In the genomic region with DNA sequence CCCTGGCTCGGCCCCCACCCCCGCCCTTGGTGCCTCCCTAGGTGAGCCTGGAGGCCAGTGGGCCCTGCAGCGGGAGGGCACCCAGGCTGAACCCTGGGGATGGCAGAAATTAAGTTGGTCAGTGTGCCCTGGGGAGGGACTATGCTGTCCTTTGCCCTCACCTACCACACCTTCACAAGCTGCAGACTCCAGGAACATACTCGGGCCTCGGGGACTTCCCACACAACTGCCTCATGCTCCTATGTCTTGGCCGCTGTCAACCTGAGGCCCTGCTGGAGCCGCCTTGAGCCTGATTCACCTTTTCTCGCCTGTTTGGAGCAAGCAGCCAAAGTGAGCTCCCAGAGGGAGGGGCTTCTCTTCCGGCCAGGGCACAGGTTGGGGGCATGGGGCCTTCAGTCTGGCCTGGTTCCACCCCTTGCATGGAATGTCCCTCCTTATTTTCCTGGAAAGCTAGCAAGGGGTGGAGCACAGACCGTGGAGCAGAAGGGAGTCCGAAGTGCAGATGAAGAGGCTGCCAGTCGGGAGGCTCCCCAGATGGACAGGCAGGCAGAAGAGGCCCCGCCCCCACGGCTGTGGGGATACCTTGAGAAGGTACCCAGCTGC, we compare ENCODE assay signal across 26 cellular contexts. TPM values are rescaled to one million over a fixed set of nuclear protein-coding genes. Genes with fewer than 3 reads are reported as not detected.
DNase-seq lines count a peak whose midpoint lies in the region; ATAC-seq, FAIRE-seq and TF ChIP-seq lines count a peak whose summit lies in the region.
"Had no signal": no experiment of that assay in that cellular context is flagged by ENCODE, and none has a peak within 500 bp of the region (broad histone marks: within the 10 kb centered on the region; RNA-seq: fewer than 3 reads in every experiment).

No MANE protein-coding gene starts in this region.

- CTCF ChIA-PET in CD8-positive, alpha-beta memory T cell (lab: Charles Lee): interaction anchor here (1.2 to 4.7 kb wide), 3 partner anchors 21 to 81 kb away, joined by 4 to 35 read pairs (median 4); no protein-coding TSS in a partner anchor
- CTCF ChIA-PET in HepG2 (lab: Yijun Ruan, JAX; ENCODE audit: low intra/inter-chr PET ratio, low total read pairs): interaction anchor here (1.4 to 3.3 kb wide), 5 partner anchors 46 to 120 kb away, joined by 3 to 51 read pairs (median 10); no protein-coding TSS in a partner anchor
- CTCF ChIA-PET in activated CD8-positive, alpha-beta memory T cell treated with anti-CD3 and anti-CD28 coated beads, Interleukin-2, amount 10 ng/mL, durations not matched to agents 7 days and 5 days (lab: Charles Lee): interaction anchor here (0.7 to 6.5 kb wide), 13 partner anchors 8 to 150 kb away, joined by 3 to 124 read pairs (median 10); a partner anchor contains a TSS

- TF ChIP-seq CTCF in HepG2 (CRISPR knock-in tag; IDR thresholded peaks at IDR 0.05) (no peak), CD14-positive monocyte (IDR thresholded peaks at IDR 0.05) (no peak)

- 5% methylated on average over 13 of the region's 14 CpGs for WGBS in HepG2 (ENCODE audit: low lambda C conversion rate)

- H3K36me3 ChIP-seq in CD8-positive, alpha-beta memory T cell (ENCODE audit: insufficient read depth, low read length): no peaks in the 10 kb centered on the region
- H3K36me3 ChIP-seq in HepG2 (replicated peaks in 1 of 2; ENCODE audit: control insufficient read depth in 1 of 2, insufficient read depth in 2 of 2, low read length in 2 of 2): no peaks in the 10 kb centered on the region
- H3K36me3 ChIP-seq: adrenal gland, thoracic aorta had no signal

- no peaks in the 10 kb centered on the region for H3K9me3 ChIP-seq in CD8-positive, alpha-beta memory T cell (ENCODE audit: low read length)
- no peaks in the 10 kb centered on the region for H3K9me3 ChIP-seq in HepG2 (ENCODE audit: low read length)
- H3K9me3 ChIP-seq: adrenal gland, thoracic aorta had no signal

- BruUV-seq in HepG2 (replicated peaks; lab: Mats Ljungman, UMichigan): no TSS peak

- DNase-seq in CD8-positive, alpha-beta memory T cell: no peak
- peak; percentile 75 for DNase-seq in HT-29 (ENCODE audit: low spot score)
- DNase-seq in cerebellar cortex (ENCODE audit: low spot score): peak; percentile 29
- DNase-seq in HepG2 (ENCODE audit: low spot score): peak; percentile 77
- DNase-seq in natural killer cell treated with Interleukin-12 subunit alpha and Interleukin-12 subunit beta and Interleukin-15 and Interleukin-18, amount 100 ng/mL, for 72 hours (ENCODE audit: low spot score): no peak
- no peak for DNase-seq in CD14-positive monocyte (ENCODE audit: low spot score)
- DNase-seq in activated CD8-positive, alpha-beta memory T cell treated with anti-CD3 and anti-CD28 coated beads, Interleukin-2, amount 10 ng/mL, durations not matched to agents 7 days and 5 days: no peak
- no peak for DNase-seq in AG08395 (ENCODE audit: low spot score)
- DNase-seq: ACHN; activated CD4-positive, alpha-beta T cell treated with anti-CD3 and anti-CD28 coated beads, Interleukin-2, amount 50 U/mL, for 1 hour; activated CD8-positive, alpha-beta memory T cell treated with anti-CD3 and anti-CD28 coated beads, Interleukin-2, amount 50 U/mL, for 48 hours; activated gamma-delta T cell; adrenal gland; DMS53; foreskin keratinocyte; hippocampal formation; left cardiac atrium; NCI-H1694 treated with DMSO at 0.1 percent for 48 hours; NCI-H446 treated with DMSO at 0.1 percent for 48 hours; stimulated activated CD4-positive, alpha-beta T cell treated with anti-CD3 and anti-CD28 coated beads, Interleukin-12 subunit alpha, Interleukin-12 subunit beta, amount 100 ng/mL, for 4 hours had no signal

- in situ Hi-C loops in HepG2 (cut with HindIII; ENCODE audit: extremely low pct_ligation_motif_present, low pct_unique_long_range_greater_than_20kb): loop anchor here (5.0 kb wide), 2 partner anchors 49 to 79 kb away; no protein-coding TSS in a partner anchor

- FAIRE-seq in HepG2 (lab: Jason Lieb, UNC): peak; percentile 64

- no peaks in the 10 kb centered on the region for H3K36me3 Mint-ChIP-seq in CD8-positive, alpha-beta memory T cell
- no peaks in the 10 kb centered on the region for H3K36me3 Mint-ChIP-seq in natural killer cell treated with Interleukin-12 subunit alpha and Interleukin-12 subunit beta and Interleukin-15 and Interleukin-18, amount 100 ng/mL, for 72 hours
- H3K36me3 Mint-ChIP-seq in CD14-positive monocyte: no peaks in the 10 kb centered on the region
- H3K36me3 Mint-ChIP-seq in activated CD8-positive, alpha-beta memory T cell treated with anti-CD3 and anti-CD28 coated beads, Interleukin-2, amount 10 ng/mL, durations not matched to agents 7 days and 5 days: no peaks in the 10 kb centered on the region
- H3K36me3 Mint-ChIP-seq: mesothelial cell of epicardium had no signal

- peak; percentile 63 for ATAC-seq in HepG2
- no peak for ATAC-seq in natural killer cell treated with Interleukin-12 subunit alpha and Interleukin-12 subunit beta and Interleukin-15 and Interleukin-18, amount 100 ng/mL, for 72 hours
- ATAC-seq in activated CD8-positive, alpha-beta memory T cell treated with anti-CD3 and anti-CD28 coated beads, Interleukin-2, amount 10 ng/mL, durations not matched to agents 7 days and 5 days: no peak
- ATAC-seq: foreskin keratinocyte had no signal

- H3K27me3 Mint-ChIP-seq in CD8-positive, alpha-beta memory T cell: peaks cover 4 to 47% of the 10 kb centered on the region in 2 donors
- H3K27me3 Mint-ChIP-seq in natural killer cell treated with Interleukin-12 subunit alpha and Interleukin-12 subunit beta and Interleukin-15 and Interleukin-18, amount 100 ng/mL, for 72 hours: peaks cover 17 to 29% of the 10 kb centered on the region in 2 donors
- peaks cover 39 to 75% (median 40%) of the 10 kb centered on the region in 3 donors for H3K27me3 Mint-ChIP-seq in CD14-positive monocyte (ENCODE audit: low read depth in 3 of 3)
- peaks cover 28% of the 10 kb centered on the region for H3K27me3 Mint-ChIP-seq in activated CD8-positive, alpha-beta memory T cell treated with anti-CD3 and anti-CD28 coated beads, Interleukin-2, amount 10 ng/mL, durations not matched to agents 7 days and 5 days

- peaks cover 8% of the 10 kb centered on the region for H4K20me1 ChIP-seq in HepG2 (ENCODE audit: insufficient read depth, low read length)

- H3K9ac ChIP-seq in HepG2 (ENCODE audit: insufficient read depth, low read depth, low read length): no peak overlapping the region

- peaks cover 6% of the 10 kb centered on the region for H3K27me3 ChIP-seq in CD8-positive, alpha-beta memory T cell (ENCODE audit: insufficient read depth, low read length, poor library complexity, severe bottlenecking)
- H3K27me3 ChIP-seq in HepG2 (ENCODE audit: control insufficient read depth in 1 of 2, insufficient read depth in 2 of 2, low read length in 2 of 2): peaks cover 3 to 53% of the 10 kb centered on the region in 2 experiments; a peak in 3 of 5 replicates
- H3K27me3 ChIP-seq: adrenal gland had no signal

- peak overlapping the region; percentile 67 for H3K4me2 ChIP-seq in HepG2 (ENCODE audit: low read depth, low read length)

- no peak overlapping the region for H3K4me3 Mint-ChIP-seq in CD8-positive, alpha-beta memory T cell
- H3K4me3 Mint-ChIP-seq in natural killer cell treated with Interleukin-12 subunit alpha and Interleukin-12 subunit beta and Interleukin-15 and Interleukin-18, amount 100 ng/mL, for 72 hours: no peak overlapping the region
- H3K4me3 Mint-ChIP-seq in CD14-positive monocyte: no peak overlapping the region
- H3K4me3 Mint-ChIP-seq in activated CD8-positive, alpha-beta memory T cell treated with anti-CD3 and anti-CD28 coated beads, Interleukin-2, amount 10 ng/mL, durations not matched to agents 7 days and 5 days: no peak overlapping the region
- H3K4me3 Mint-ChIP-seq: mesothelial cell of epicardium had no signal

- no peak overlapping the region for H3K27ac Mint-ChIP-seq in CD8-positive, alpha-beta memory T cell
- no peak overlapping the region for H3K27ac Mint-ChIP-seq in natural killer cell treated with Interleukin-12 subunit alpha and Interleukin-12 subunit beta and Interleukin-15 and Interleukin-18, amount 100 ng/mL, for 72 hours
- H3K27ac Mint-ChIP-seq in CD14-positive monocyte: peak overlapping the region in 1 of 7 donors; percentile 7
- H3K27ac Mint-ChIP-seq in activated CD8-positive, alpha-beta memory T cell treated with anti-CD3 and anti-CD28 coated beads, Interleukin-2, amount 10 ng/mL, durations not matched to agents 7 days and 5 days: no peak overlapping the region
- H3K27ac Mint-ChIP-seq: mesothelial cell of epicardium had no signal

- intact Hi-C loops in HepG2 (cut with micrococcal nuclease; ENCODE audit: unreplicated experiment): no loop called here
- intact Hi-C loops in CD14-positive monocyte (cut with micrococcal nuclease): loop anchor here (1.0 to 10.0 kb wide), 5 partner anchors 49 to 194 kb away; no protein-coding TSS in a partner anchor

- no peak for TF ChIP-seq POLR2A in HepG2 (IDR thresholded peaks at IDR 0.05; ENCODE audit: insufficient read depth in 1 of 2, low read depth in 2 of 2, low read length in 2 of 2)

- TF ChIP-seq EP300 in HepG2 (IDR thresholded peaks at IDR 0.05; ENCODE audit: low read depth in 2 of 2, low read length in 2 of 2) (no peak), HepG2 (CRISPR knock-in tag; IDR thresholded peaks at IDR 0.05; ENCODE audit: borderline replicate concordance) (no peak)

- no peak overlapping the region for H2AFZ ChIP-seq in HepG2 (ENCODE audit: low read length)

- H3K4me3 ChIP-seq in CD8-positive, alpha-beta memory T cell (ENCODE audit: low read length): no peak overlapping the region
- H3K4me3 ChIP-seq in HepG2 (replicated peaks in 1 of 3; ENCODE audit: insufficient read depth in 1 of 3, low read depth in 2 of 3, low read length in 3 of 3): peak overlapping the region in 1 of 3 experiments; percentile 38; a peak in 3 of 6 replicates
- H3K4me3 ChIP-seq: adrenal gland, dorsolateral prefrontal cortex, thoracic aorta had no signal

- H3K79me2 ChIP-seq in HepG2 (ENCODE audit: insufficient read depth, low read length): no peaks in the 10 kb centered on the region

- no peak for TF ChIP-seq RAD21 in HepG2 (CRISPR knock-in tag; IDR thresholded peaks at IDR 0.05)

- peak overlapping the region; percentile 30 for H3K27ac ChIP-seq in CD8-positive, alpha-beta memory T cell (ENCODE audit: low read depth, low read length)
- H3K27ac ChIP-seq in HepG2 (ENCODE audit: extremely low read length, insufficient read depth, low read length): no peak overlapping the region
- H3K27ac ChIP-seq: C4-2B, foreskin keratinocyte, thoracic aorta had no signal

- H3K4me1 Mint-ChIP-seq in CD8-positive, alpha-beta memory T cell: peaks cover 5 to 9% (median 5%) of the 10 kb centered on the region in 3 donors
- peaks cover 38 to 41% of the 10 kb centered on the region in 2 donors for H3K4me1 Mint-ChIP-seq in natural killer cell treated with Interleukin-12 subunit alpha and Interleukin-12 subunit beta and Interleukin-15 and Interleukin-18, amount 100 ng/mL, for 72 hours (ENCODE audit: low read depth in 2 of 2)
- peaks cover 8% of the 10 kb centered on the region for H3K4me1 Mint-ChIP-seq in CD14-positive monocyte
- H3K4me1 Mint-ChIP-seq in activated CD8-positive, alpha-beta memory T cell treated with anti-CD3 and anti-CD28 coated beads, Interleukin-2, amount 10 ng/mL, durations not matched to agents 7 days and 5 days: peaks cover 46% of the 10 kb centered on the region

- no peaks in the 10 kb centered on the region for H3K9me3 Mint-ChIP-seq in CD8-positive, alpha-beta memory T cell
- no peaks in the 10 kb centered on the region for H3K9me3 Mint-ChIP-seq in natural killer cell treated with Interleukin-12 subunit alpha and Interleukin-12 subunit beta and Interleukin-15 and Interleukin-18, amount 100 ng/mL, for 72 hours
- peaks cover 0 to 4% (median 0%) of the 10 kb centered on the region in 7 donors for H3K9me3 Mint-ChIP-seq in CD14-positive monocyte
- H3K9me3 Mint-ChIP-seq in activated CD8-positive, alpha-beta memory T cell treated with anti-CD3 and anti-CD28 coated beads, Interleukin-2, amount 10 ng/mL, durations not matched to agents 7 days and 5 days (ENCODE audit: low read depth): no peaks in the 10 kb centered on the region
- H3K9me3 Mint-ChIP-seq: mesothelial cell of epicardium had no signal

- POLR2A ChIA-PET in CD8-positive, alpha-beta memory T cell (lab: Charles Lee): no interaction called here
- POLR2A ChIA-PET in HepG2 (lab: Yijun Ruan, JAX): interaction anchor here (1.8 kb wide), 1 partner anchor 8 kb away, joined by 5 read pairs; a partner anchor contains a TSS

- H3K4me1 ChIP-seq in CD8-positive, alpha-beta memory T cell (ENCODE audit: insufficient read depth, low read length): no peaks in the 10 kb centered on the region
- H3K4me1 ChIP-seq in HepG2 (ENCODE audit: insufficient read depth, low read length): peaks cover 23% of the 10 kb centered on the region

RNA-seq across cellular contexts. Expression of a gene that starts 24.7 kb away (rescaled TPM):
- not detected for total RNA-seq in CD8-positive, alpha-beta memory T cell
- polyA plus RNA-seq in CD8-positive, alpha-beta memory T cell: not detected
- total RNA-seq in HT-29 (2014; rRNA removed; shearing (Covaris generic)): not detected in 2 replicates
- total RNA-seq in HepG2 (2016; rRNA removed; fragmentation: Illumina TruSeq; extraction: Trizol): not detected in 2 replicates
- total RNA-seq in HepG2 (2016; cell fraction: cytosol; rRNA removed; fragmentation: Illumina TruSeq; extraction: Trizol; ENCODE audit: low read depth): not detected in 2 replicates
- total RNA-seq in HepG2 (2016; cell fraction: insoluble cytoplasmic fraction; rRNA removed; fragmentation: Illumina TruSeq; extraction: Trizol): not detected in 2 replicates
- total RNA-seq in HepG2 (2016; cell fraction: membrane; rRNA removed; fragmentation: Illumina TruSeq; extraction: Trizol): not detected in 2 replicates
- total RNA-seq in HepG2 (2016; cell fraction: nucleus; rRNA removed; fragmentation: Illumina TruSeq; extraction: Trizol): not detected in 2 replicates
- polyA plus RNA-seq in HepG2 (2011; rRNA removed): not detected in 2 replicates
- polyA plus RNA-seq in HepG2 (2011; cell fraction: cytosol; rRNA removed): not detected in 2 replicates
- not detected in 2 replicates for polyA plus RNA-seq in HepG2 (2011; cell fraction: nucleus; rRNA removed)
- not detected in 2 replicates for polyA plus RNA-seq in HepG2 (2012)
- not detected in 2 replicates for polyA plus RNA-seq in HepG2 (2016; cell fraction: cytosol; fragmentation: Illumina TruSeq; extraction: Trizol; ENCODE audit: low read depth)
- not detected in 2 replicates for polyA plus RNA-seq in HepG2 (2016; cell fraction: insoluble cytoplasmic fraction; fragmentation: Illumina TruSeq; extraction: Trizol; ENCODE audit: low read depth)
- not detected in 2 replicates for polyA plus RNA-seq in HepG2 (2016; cell fraction: membrane; fragmentation: Illumina TruSeq; extraction: Trizol; ENCODE audit: low read depth)
- not detected in 2 replicates for polyA plus RNA-seq in HepG2 (2016; cell fraction: nucleus; fragmentation: Illumina TruSeq; extraction: Trizol; ENCODE audit: insufficient read depth, low read depth)
- polyA minus RNA-seq in HepG2 (2011; rRNA and poly(A)+ RNA removed; ENCODE audit: low replicate concordance): not detected in 2 replicates
- polyA minus RNA-seq in HepG2 (2011; cell fraction: cytosol; rRNA and poly(A)+ RNA removed): not detected in 2 replicates
- polyA minus RNA-seq in HepG2 (2011; cell fraction: nucleus; rRNA and poly(A)+ RNA removed): not detected in 2 replicates
- not detected for total RNA-seq in natural killer cell treated with Interleukin-12 subunit alpha and Interleukin-12 subunit beta and Interleukin-15 and Interleukin-18, amount 100 ng/mL, for 72 hours
- not detected for polyA plus RNA-seq in CD14-positive monocyte
- not detected for total RNA-seq in activated CD8-positive, alpha-beta memory T cell treated with anti-CD3 and anti-CD28 coated beads, Interleukin-2, amount 10 ng/mL, durations not matched to agents 7 days and 5 days
- total RNA-seq: adrenal gland, epithelial cell of proximal tubule, foreskin keratinocyte, left cardiac atrium, M059J, mesothelial cell of epicardium, thoracic aorta had no signal
- polyA plus RNA-seq: foreskin keratinocyte had no signal

RNA-seq across cellular contexts. Expression of a gene that starts 37.2 kb away (rescaled TPM):
- total RNA-seq in CD8-positive, alpha-beta memory T cell: not detected
- not detected for polyA plus RNA-seq in CD8-positive, alpha-beta memory T cell
- 3.0 and 3.1 TPM in 2 replicates for total RNA-seq in HT-29 (2014; rRNA removed; shearing (Covaris generic))
- total RNA-seq in HepG2 (2016; rRNA removed; fragmentation: Illumina TruSeq; extraction: Trizol): not detected in 2 replicates
- total RNA-seq in HepG2 (2016; cell fraction: cytosol; rRNA removed; fragmentation: Illumina TruSeq; extraction: Trizol; ENCODE audit: low read depth): not detected in 2 replicates
- not detected in 2 replicates for total RNA-seq in HepG2 (2016; cell fraction: insoluble cytoplasmic fraction; rRNA removed; fragmentation: Illumina TruSeq; extraction: Trizol)
- not detected in 2 replicates for total RNA-seq in HepG2 (2016; cell fraction: membrane; rRNA removed; fragmentation: Illumina TruSeq; extraction: Trizol)
- not detected in 2 replicates for total RNA-seq in HepG2 (2016; cell fraction: nucleus; rRNA removed; fragmentation: Illumina TruSeq; extraction: Trizol)
- polyA plus RNA-seq in HepG2 (2011; rRNA removed) (not detected in 2 replicates), CD14-positive monocyte (not detected)
- polyA plus RNA-seq in HepG2 (2011; cell fraction: cytosol; rRNA removed): not detected in 2 replicates
- not detected in 2 replicates for polyA plus RNA-seq in HepG2 (2011; cell fraction: nucleus; rRNA removed)
- not detected in 2 replicates for polyA plus RNA-seq in HepG2 (2012)
- not detected in 2 replicates for polyA plus RNA-seq in HepG2 (2016; cell fraction: cytosol; fragmentation: Illumina TruSeq; extraction: Trizol; ENCODE audit: low read depth)
- polyA plus RNA-seq in HepG2 (2016; cell fraction: insoluble cytoplasmic fraction; fragmentation: Illumina TruSeq; extraction: Trizol; ENCODE audit: low read depth): not detected in 2 replicates
- not detected in 2 replicates for polyA plus RNA-seq in HepG2 (2016; cell fraction: membrane; fragmentation: Illumina TruSeq; extraction: Trizol; ENCODE audit: low read depth)
- not detected in 2 replicates for polyA plus RNA-seq in HepG2 (2016; cell fraction: nucleus; fragmentation: Illumina TruSeq; extraction: Trizol; ENCODE audit: insufficient read depth, low read depth)
- polyA minus RNA-seq in HepG2 (2011; rRNA and poly(A)+ RNA removed; ENCODE audit: low replicate concordance): 1.9 TPM in 1 of 2 replicates, not detected in the other
- polyA minus RNA-seq in HepG2 (2011; cell fraction: cytosol; rRNA and poly(A)+ RNA removed): not detected in 2 replicates
- not detected in 2 replicates for polyA minus RNA-seq in HepG2 (2011; cell fraction: nucleus; rRNA and poly(A)+ RNA removed)
- under 1 TPM; 0.26 to 0.47 TPM for total RNA-seq in natural killer cell treated with Interleukin-12 subunit alpha and Interleukin-12 subunit beta and Interleukin-15 and Interleukin-18, amount 100 ng/mL, for 72 hours
- total RNA-seq in activated CD8-positive, alpha-beta memory T cell treated with anti-CD3 and anti-CD28 coated beads, Interleukin-2, amount 10 ng/mL, durations not matched to agents 7 days and 5 days: under 1 TPM in 1 of 2 experiments, not detected in 1; 0.15 TPM
- total RNA-seq: dorsolateral prefrontal cortex, epithelial cell of proximal tubule, foreskin keratinocyte, left cardiac atrium, M059J, mesothelial cell of epicardium, thoracic aorta had no signal
- polyA plus RNA-seq: foreskin keratinocyte had no signal

Comparison
In these comparisons a context has a peak if more than half of its experiments do, and no peak if none do; other contexts are left out.
1. DNase-seq: peak in HT-29 (single experiment), cerebellar cortex (single experiment) and HepG2 (single experiment); none in CD8-positive, alpha-beta memory T cell (0 of 5), natural killer cell treated with Interleukin-12 subunit alpha and Interleukin-12 subunit beta and Interleukin-15 and Interleukin-18, amount 100 ng/mL, for 72 hours (single experiment), CD14-positive monocyte (single experiment), activated CD8-positive, alpha-beta memory T cell treated with anti-CD3 and anti-CD28 coated beads, Interleukin-2, amount 10 ng/mL, durations not matched to agents 7 days and 5 days (single experiment) and AG08395 (single experiment).